ENCODE assay signal across 24 cellular contexts in genomic region chr22:45298934-45299505, GRCh38. TPM values are rescaled to one million over a fixed set of nuclear protein-coding genes. Genes with fewer than 3 reads are reported as not detected.
"Had no signal": no experiment of that assay in that cellular context is flagged by ENCODE, and none has a peak within 500 bp of the region (broad histone marks: within the 10 kb centered on the region; RNA-seq: fewer than 3 reads in every experiment).

No MANE protein-coding gene starts in this region.

- H3K36me3 ChIP-seq: ascending aorta, breast epithelium, esophagus muscularis mucosa, heart right ventricle, neutrophil, sigmoid colon, thoracic aorta had no signal

- H3K27me3 ChIP-seq: ascending aorta, breast epithelium, esophagus muscularis mucosa, heart right ventricle, sigmoid colon had no signal

- H3K4me3 ChIP-seq: ascending aorta, breast epithelium, esophagus muscularis mucosa, heart right ventricle, mucosa of descending colon, sigmoid colon, thoracic aorta had no signal

- H3K9me3 Mint-ChIP-seq: activated T-helper 1 cell treated with anti-CD3 and anti-CD28 coated beads, Interleukin-12 subunit alpha, Interleukin-12 subunit beta, Interleukin-2, Interleukin-4 antibody, amounts not matched to agents 30 ng/mL and 10 ng/mL and 1 ng/mL, durations not matched to agents 14 hours and 24 hours and 36 hours; memory B cell; naive B cell; stimulated activated effector memory CD8-positive, alpha-beta T cell treated with anti-CD3 and anti-CD28 coated beads, Interleukin-12 subunit alpha, Interleukin-12 subunit beta, amount 100 ng/mL, for 72 hours; T-helper 2 cell treated with Interferon-gamma antibody and Interleukin-4, amounts not matched to agents 5 μg/mL and 100 μg/mL, for 36 hours had no signal

- H3K4me3 Mint-ChIP-seq: activated CD4-positive, alpha-beta T cell treated with anti-CD3 and anti-CD28 coated beads for 36 hours; activated T-helper 1 cell treated with anti-CD3 and anti-CD28 coated beads, Interleukin-12 subunit alpha, Interleukin-12 subunit beta, Interleukin-2, Interleukin-4 antibody, amounts not matched to agents 30 ng/mL and 10 ng/mL and 1 ng/mL, durations not matched to agents 14 hours and 24 hours and 36 hours; memory B cell; naive B cell; stimulated activated effector memory CD8-positive, alpha-beta T cell treated with anti-CD3 and anti-CD28 coated beads, Interleukin-12 subunit alpha, Interleukin-12 subunit beta, amount 100 ng/mL, for 72 hours; T-helper 2 cell treated with Interferon-gamma antibody and Interleukin-4, amounts not matched to agents 5 μg/mL and 100 μg/mL, for 36 hours had no signal

- H3K9me3 ChIP-seq: ascending aorta, breast epithelium, esophagus muscularis mucosa, heart right ventricle, mucosa of descending colon, neutrophil, sigmoid colon, thoracic aorta had no signal

- H3K27ac ChIP-seq: ascending aorta, breast epithelium, esophagus muscularis mucosa, heart right ventricle, neutrophil, parathyroid adenoma, sigmoid colon, thoracic aorta had no signal

- H3K4me1 ChIP-seq: ascending aorta, breast epithelium, esophagus muscularis mucosa, parathyroid adenoma, sigmoid colon had no signal

- H3K27ac Mint-ChIP-seq: activated CD4-positive, alpha-beta T cell treated with anti-CD3 and anti-CD28 coated beads for 36 hours; activated T-helper 1 cell treated with anti-CD3 and anti-CD28 coated beads, Interleukin-12 subunit alpha, Interleukin-12 subunit beta, Interleukin-2, Interleukin-4 antibody, amounts not matched to agents 30 ng/mL and 10 ng/mL and 1 ng/mL, durations not matched to agents 14 hours and 24 hours and 36 hours; memory B cell; stimulated activated effector memory CD8-positive, alpha-beta T cell treated with anti-CD3 and anti-CD28 coated beads, Interleukin-12 subunit alpha, Interleukin-12 subunit beta, amount 100 ng/mL, for 72 hours; T-helper 2 cell treated with Interferon-gamma antibody and Interleukin-4, amounts not matched to agents 5 μg/mL and 100 μg/mL, for 36 hours had no signal

- H3K36me3 Mint-ChIP-seq: memory B cell; naive B cell; stimulated activated effector memory CD8-positive, alpha-beta T cell treated with anti-CD3 and anti-CD28 coated beads, Interleukin-12 subunit alpha, Interleukin-12 subunit beta, amount 100 ng/mL, for 72 hours had no signal

- H3K27me3 Mint-ChIP-seq: activated CD4-positive, alpha-beta T cell treated with anti-CD3 and anti-CD28 coated beads for 36 hours; memory B cell; naive B cell had no signal

- DNase-seq: activated CD4-positive, alpha-beta T cell treated with anti-CD3 and anti-CD28 coated beads for 36 hours; activated CD4-positive, alpha-beta T cell treated with anti-CD3 and anti-CD28 coated beads, Interleukin-2, amount 50 U/mL, for 48 hours; activated naive CD4-positive, alpha-beta T cell; activated T-cell treated with anti-CD3 and anti-CD28 coated beads for 4 hours; cortex of kidney; effector CD4-positive, alpha-beta T cell; heart right ventricle; mucosa of descending colon; naive B cell; sigmoid colon; stimulated activated CD4-positive, alpha-beta T cell treated with anti-CD3 and anti-CD28 coated beads, Interleukin-4, amount 100 ng/mL, for 24 hours had no signal

- ATAC-seq: activated CD4-positive, alpha-beta T cell treated with anti-CD3 and anti-CD28 coated beads for 36 hours; heart right ventricle; mucosa of descending colon; stimulated activated effector memory CD8-positive, alpha-beta T cell treated with anti-CD3 and anti-CD28 coated beads, Interleukin-12 subunit alpha, Interleukin-12 subunit beta, amount 100 ng/mL, for 72 hours had no signal

- FAIRE-seq: endothelial cell of umbilical vein, TTC549 had no signal

- H3K9ac ChIP-seq: parathyroid adenoma had no signal

RNA-seq across cellular contexts. Expression of gene UPK3A, which starts 14.3 kb away (rescaled TPM):
- total RNA-seq: activated CD4-positive, alpha-beta T cell treated with anti-CD3 and anti-CD28 coated beads for 36 hours; activated T-helper 1 cell treated with anti-CD3 and anti-CD28 coated beads, Interleukin-12 subunit alpha, Interleukin-12 subunit beta, Interleukin-2, Interleukin-4 antibody, amounts not matched to agents 30 ng/mL and 10 ng/mL and 1 ng/mL, durations not matched to agents 14 hours and 24 hours and 36 hours; ascending aorta; breast epithelium; endothelial cell of umbilical vein; esophagus muscularis mucosa; heart right ventricle; sigmoid colon; thoracic aorta had no signal
- polyA plus RNA-seq: endothelial cell of umbilical vein, liver had no signal
